ENCODE assay signal across 12 cellular contexts in the genomic region with DNA sequence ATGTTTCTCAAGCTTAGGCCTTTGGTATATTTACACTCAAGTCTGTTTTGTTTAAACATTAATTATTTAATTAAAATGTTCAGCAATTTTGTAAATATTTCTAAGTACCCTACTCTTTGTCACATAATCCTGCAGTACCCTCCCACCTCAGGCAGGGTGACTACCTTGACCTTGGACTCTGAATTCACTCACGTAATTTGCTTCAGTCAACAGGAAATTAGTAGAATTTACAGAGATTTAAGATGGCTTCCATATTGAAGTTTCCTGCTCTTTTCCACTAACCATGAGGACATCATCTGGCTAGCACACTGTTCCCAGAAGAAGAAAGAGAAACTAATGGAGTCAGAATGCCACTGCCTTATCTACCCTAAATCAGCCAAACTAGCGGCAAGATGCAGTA. TPM values are rescaled to one million over a fixed set of nuclear protein-coding genes. Genes with fewer than 3 reads are reported as not detected.
"Had no signal": no experiment of that assay in that cellular context is flagged by ENCODE, and none has a peak within 500 bp of the region (broad histone marks: within the 10 kb centered on the region; RNA-seq: fewer than 3 reads in every experiment).

No MANE protein-coding gene starts in this region.

- H3K4me1 ChIP-seq: HAP-1 had no signal

- H3K36me3 ChIP-seq: HAP-1 had no signal

- H3K4me3 Mint-ChIP-seq: HFFc6 had no signal

- H3K4me3 ChIP-seq: GM23248, HAP-1, K562 had no signal

- H3K9me3 ChIP-seq: HAP-1 had no signal

- H3K9ac ChIP-seq: GM23248 had no signal

- DNase-seq: GM23248, GOT3, H7, HFFc6, IMR-90, KG1 had no signal

- H3K27ac Mint-ChIP-seq: HFFc6 had no signal

- H3K27ac ChIP-seq: GM23248, HL-60 had no signal

- ATAC-seq: HCT116, K562 had no signal

RNA-seq across cellular contexts. Expression of gene TAS2R19, which starts 1.0 kb away (rescaled TPM):
- polyA plus RNA-seq: GM23248 had no signal

RNA-seq across cellular contexts. Expression of gene TAS2R31, which starts 7.8 kb away (rescaled TPM):
- total RNA-seq: H4 had no signal

RNA-seq across cellular contexts. Expression of gene TAS2R20, which starts 25.3 kb away (rescaled TPM):
- polyA plus RNA-seq: GM23248 had no signal

RNA-seq across cellular contexts. Expression of gene TAS2R50, which starts 36.7 kb away (rescaled TPM):
- total RNA-seq: H4 had no signal
- polyA plus RNA-seq: GM23248, IMR-90 had no signal

RNA-seq across cellular contexts. Expression of gene TAS2R46, which starts 38.7 kb away (rescaled TPM):
- total RNA-seq: GM23248, HT1080 had no signal
- polyA plus RNA-seq: GM23248 had no signal
